In genomic region chr17:51371732-51372151, GRCh38 we compare ENCODE assay signal across 8 cellular contexts.
DNase-seq lines count a peak whose midpoint lies in the region; ATAC-seq, FAIRE-seq and TF ChIP-seq lines count a peak whose summit lies in the region.

No MANE protein-coding gene starts in this region.

- no peaks in the 10 kb centered on the region for H3K9me1 ChIP-seq in endothelial cell of umbilical vein (replicated peaks; ENCODE audit: control insufficient read depth, extremely low read depth, insufficient read depth, low read length)

- FAIRE-seq in endothelial cell of umbilical vein (lab: Jason Lieb, UNC) (peak; percentile 64), GM19239 (lab: Jason Lieb, UNC) (no peak)

- dilution Hi-C loops in endothelial cell of umbilical vein (cut with MboI; ENCODE audit: extremely low pct_ligation_motif_present, low sequenced_read_pairs): no loop called here

- H4K20me1 ChIP-seq in endothelial cell of umbilical vein (replicated peaks; ENCODE audit: control insufficient read depth, extremely low read depth, insufficient read depth, low read length): no peaks in the 10 kb centered on the region

- no peak for TF ChIP-seq POLR2A in endothelial cell of umbilical vein (IDR thresholded peaks at IDR 0.05; ENCODE audit: low read depth, low read length)

- H3K36me3 ChIP-seq in endothelial cell of umbilical vein (ENCODE audit: control insufficient read depth in 2 of 2, extremely low read depth in 1 of 2, insufficient read depth in 2 of 2, low read length in 2 of 2) (no peaks in the 10 kb centered on the region), mucosa of descending colon (ENCODE audit: low read depth) (no peaks in the 10 kb centered on the region), upper lobe of right lung (no peaks in the 10 kb centered on the region)

- intact Hi-C loops in endothelial cell of umbilical vein (cut with micrococcal nuclease): loop anchor here (1.0 to 2.0 kb wide), 3 partner anchors 165 to 735 kb away; no protein-coding TSS in a partner anchor
- intact Hi-C loops in mucosa of descending colon (cut with DNase I, micrococcal nuclease): no loop called here
- intact Hi-C loops in upper lobe of right lung (cut with DNase I): no loop called here

- peak; percentile 97 for DNase-seq in Ammon's horn (ENCODE audit: low spot score)
- peak; percentile 4 for DNase-seq in NCI-H2171 (lab: John Stamatoyannopoulos, UW)
- peak; percentile 51 for DNase-seq in endothelial cell of umbilical vein (ENCODE audit: low read depth, low spot score)
- peak in 2 of 3 donors; percentile 14 to 31 for DNase-seq in mucosa of descending colon
- DNase-seq in upper lobe of right lung: no peak
- no peak for DNase-seq in GM19239 (ENCODE audit: insufficient read length, low spot score)

- no peaks in the 10 kb centered on the region for H3K79me2 ChIP-seq in endothelial cell of umbilical vein (ENCODE audit: control insufficient read depth, insufficient read depth, low read length)

- H3K4me3 ChIP-seq in endothelial cell of umbilical vein (replicated peaks in 1 of 3; ENCODE audit: insufficient read depth in 1 of 3, low read depth in 1 of 3, low read length in 3 of 3) (no peak overlapping the region), mucosa of descending colon (no peak overlapping the region), upper lobe of right lung (no peak overlapping the region)

- H2AFZ ChIP-seq in endothelial cell of umbilical vein (ENCODE audit: low read depth, low read length): no peak overlapping the region

- no peaks in the 10 kb centered on the region for H3K9me3 ChIP-seq in endothelial cell of umbilical vein (replicated peaks; ENCODE audit: control insufficient read depth, insufficient read depth, low read length)
- H3K9me3 ChIP-seq in mucosa of descending colon: no peaks in the 10 kb centered on the region
- no peaks in the 10 kb centered on the region for H3K9me3 ChIP-seq in upper lobe of right lung

- no TSS peak for BruUV-seq in endothelial cell of umbilical vein (replicated peaks; lab: Mats Ljungman, UMichigan)

- POLR2A ChIA-PET in endothelial cell of umbilical vein (lab: Charles Lee): no interaction called here

- CTCF ChIA-PET in endothelial cell of umbilical vein (lab: Charles Lee): interaction anchor here (0.7 to 2.2 kb wide), 8 partner anchors 10 to 735 kb away, joined by 3 to 10 read pairs (median 4); no protein-coding TSS in a partner anchor

- H3K27ac ChIP-seq in endothelial cell of umbilical vein (ENCODE audit: insufficient read depth, low read depth, low read length) (no peak overlapping the region), upper lobe of right lung (no peak overlapping the region)

- H3K27me3 ChIP-seq in endothelial cell of umbilical vein (ENCODE audit: control insufficient read depth in 2 of 2, insufficient read depth in 2 of 2, low read length in 2 of 2) (no peaks in the 10 kb centered on the region), upper lobe of right lung (peaks cover 4% of the 10 kb centered on the region)

- H3K4me1 ChIP-seq in endothelial cell of umbilical vein (ENCODE audit: control insufficient read depth, extremely low read depth, insufficient read depth, low read length) (no peaks in the 10 kb centered on the region), mucosa of descending colon (ENCODE audit: low read depth) (no peaks in the 10 kb centered on the region), upper lobe of right lung (no peaks in the 10 kb centered on the region)

- H3K4me2 ChIP-seq in endothelial cell of umbilical vein (ENCODE audit: insufficient read depth, low read length): peak overlapping the region; percentile 49

- H3K9ac ChIP-seq in endothelial cell of umbilical vein (replicated peaks; ENCODE audit: extremely low read depth, insufficient read depth, low read length): no peak overlapping the region

- peak; percentile 35 to 74 for TF ChIP-seq CTCF in endothelial cell of umbilical vein (IDR thresholded peaks at IDR 0.05; ENCODE audit: extremely low read depth in 1 of 2, insufficient read depth in 1 of 2, low read depth in 1 of 2, low read length in 2 of 2)
- TF ChIP-seq CTCF in mucosa of descending colon (IDR thresholded peaks at IDR 0.05): no peak
- TF ChIP-seq CTCF in upper lobe of right lung (IDR thresholded peaks at IDR 0.05): peak; percentile 45

- ATAC-seq in GM19463 (IDR thresholded peaks at IDR 0.05; ENCODE audit: unreplicated experiment) (peak; percentile 51), mucosa of descending colon (peak; percentile 64), upper lobe of right lung (peak; percentile 67)
- ATAC-seq in activated CD4-positive, CD25-positive, alpha-beta regulatory T cell treated with anti-CD3 and anti-CD28 coated beads, Interleukin-2, amount 50 U/mL, for 24 hours: peak; percentile 53 to 71

TF ChIP-seq in endothelial cell of umbilical vein, 7 proteins besides CTCF, POLR2A, EP300 and RAD21:
- TF ChIP-seq GATA2 (IDR thresholded peaks at IDR 0.05; ENCODE audit: insufficient read depth, insufficient read length, low read depth, low read length) (no peak), MAX (IDR thresholded peaks at IDR 0.05; ENCODE audit: insufficient read depth, insufficient read length) (no peak)

Comparison
In these comparisons a context has a peak if more than half of its experiments do, and no peak if none do; other contexts are left out.
1. DNase-seq: peak in Ammon's horn (single experiment), NCI-H2171 (single experiment), endothelial cell of umbilical vein (single experiment) and mucosa of descending colon (2 of 3); none in upper lobe of right lung (single experiment) and GM19239 (single experiment).
2. Peak in every context shown above with its lines, with median percentiles within 50 percentile points of each other: ATAC-seq.